In the genomic region with DNA sequence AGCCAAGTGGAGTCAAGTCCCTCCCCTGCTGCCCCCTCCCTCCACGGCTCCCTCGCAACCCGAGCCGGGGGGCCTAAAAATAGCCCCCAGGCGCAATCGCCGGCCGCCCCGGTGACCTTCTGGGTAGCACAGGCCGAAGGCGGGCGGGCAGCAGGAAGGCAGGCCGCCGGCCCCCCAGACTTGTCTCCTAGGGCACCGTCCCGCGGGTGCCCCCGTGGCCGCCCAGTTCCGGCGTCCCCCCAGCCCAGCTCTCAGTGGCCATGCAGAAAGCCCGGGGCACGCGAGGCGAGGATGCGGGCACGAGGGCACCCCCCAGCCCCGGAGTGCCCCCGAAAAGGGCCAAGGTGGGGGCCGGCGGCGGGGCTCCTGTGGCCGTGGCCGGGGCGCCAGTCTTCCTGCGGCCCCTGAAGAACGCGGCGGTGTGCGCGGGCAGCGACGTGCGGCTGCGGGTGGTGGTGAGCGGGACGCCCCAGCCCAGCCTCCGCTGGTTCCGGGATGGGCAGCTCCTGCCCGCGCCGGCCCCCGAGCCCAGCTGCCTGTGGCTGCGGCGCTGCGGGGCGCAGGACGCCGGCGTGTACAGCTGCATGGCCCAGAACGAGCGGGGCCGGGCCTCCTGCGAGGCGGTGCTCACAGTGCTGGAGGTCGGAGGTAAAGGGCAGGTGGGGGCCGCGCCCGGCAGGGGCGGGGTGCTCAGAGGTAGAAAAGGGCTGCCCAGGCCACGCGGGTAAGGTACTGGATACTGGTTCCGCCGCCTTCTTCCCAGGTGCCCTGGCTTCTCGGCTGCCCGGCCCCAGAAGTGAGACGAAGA, we compare ENCODE assay signal across 10 cellular contexts. TPM values are rescaled to one million over a fixed set of nuclear protein-coding genes. Genes with fewer than 3 reads are reported as not detected.
A peak's percentile ranks its signal among the peaks of the same experiment; 100 is the strongest.
DNase-seq lines count a peak whose midpoint lies in the region; ATAC-seq and TF ChIP-seq lines count a peak whose summit lies in the region.
"Had no signal": no experiment of that assay in that cellular context is flagged by ENCODE, and none has a peak within 500 bp of the region (broad histone marks: within the 10 kb centered on the region; RNA-seq: fewer than 3 reads in every experiment).

A gene (plus strand): TSS at position 126 of the 808 bp plus-strand sequence. CDS start 135 bp downstream, at position 261.

- no peak within 1 kb of the TSS for H2BK15ac ChIP-seq in IMR-90 (ENCODE audit: low read depth, low read length)

- H3K27ac ChIP-seq in IMR-90 (ENCODE audit: insufficient read depth, low read length) (no peak within 1 kb of the TSS), colonic mucosa (peak within 1 kb of the TSS; percentile 25), skeletal muscle tissue (ENCODE audit: low read depth, low read length) (peak within 1 kb of the TSS; percentile 96)

- peak within 1 kb of the TSS; percentile 74 for H2AFZ ChIP-seq in IMR-90 (replicated peaks; ENCODE audit: low read length, poor library complexity)

- no peak within 1 kb of the TSS for H3K56ac ChIP-seq in IMR-90 (ENCODE audit: extremely low read depth, insufficient read depth, low read length)

- H3K9ac ChIP-seq in IMR-90 (ENCODE audit: low read depth, low read length) (no peak within 1 kb of the TSS), colonic mucosa (ENCODE audit: low read depth in 2 of 2, low read length in 2 of 2) (peak within 1 kb of the TSS in 1 of 2 donors; percentile 35), skeletal muscle tissue (ENCODE audit: low read depth in 1 of 3, low read length in 3 of 3) (peak within 1 kb of the TSS; percentile 92 to 94 (median 94))

- no peak within 1 kb of the TSS; the same call in 1 of the 2 replicates for H2AK5ac ChIP-seq in IMR-90 (ENCODE audit: low read depth, low read length)

- TF ChIP-seq CTCF in IMR-90 (conservative IDR thresholded peaks at IDR 0.05; ENCODE audit: low read depth, low read length) (no peak), colonic mucosa (IDR thresholded peaks at IDR 0.05) (no peak), CD14-positive monocyte (IDR thresholded peaks at IDR 0.05) (no peak)

- H3K23ac ChIP-seq in IMR-90 (ENCODE audit: low read depth, low read length): no peak within 1 kb of the TSS; the same call in 1 of the 2 replicates

- no peak within 1 kb of the TSS; the same call in 1 of the 2 replicates for H4K91ac ChIP-seq in IMR-90 (ENCODE audit: insufficient read depth, low read depth, low read length)

- no peak for TF ChIP-seq POLR2A in IMR-90 (IDR thresholded peaks at IDR 0.05; ENCODE audit: low read depth, low read length)

- no peak within 1 kb of the TSS for H3K27ac Mint-ChIP-seq in CD14-positive monocyte

- H4K8ac ChIP-seq in IMR-90 (ENCODE audit: low read depth in 2 of 2, low read length in 2 of 2): peak within 1 kb of the TSS in 1 of 2 experiments; percentile 19; a peak in 1 of 4 replicates

- H3K27me3 Mint-ChIP-seq in CD14-positive monocyte (ENCODE audit: low read depth in 3 of 3): peaks cover 6 to 41% (median 35%) of the 10 kb centered on the region in 3 donors

- H3K79me1 ChIP-seq in IMR-90 (ENCODE audit: low read depth in 1 of 2, low read length in 2 of 2): no peaks in the 10 kb centered on the region

- dilution Hi-C loops in IMR-90 (cut with HindIII; ENCODE audit: low sequenced_read_pairs, unreplicated experiment): no loop called here

- BruUV-seq in IMR-90 (replicated peaks; lab: Mats Ljungman, UMichigan): no TSS peak

- H3K4me3 ChIP-seq in IMR-90 (ENCODE audit: insufficient read depth, low read depth, low read length) (no peak within 1 kb of the TSS), colonic mucosa (no peak within 1 kb of the TSS), skeletal muscle tissue (ENCODE audit: low read length in 3 of 3) (peak within 1 kb of the TSS; percentile 81 to 86 (median 84))

- no peak within 1 kb of the TSS for H2BK120ac ChIP-seq in IMR-90 (ENCODE audit: low read depth, low read length)

- intact Hi-C loops in IMR-90 (cut with micrococcal nuclease) (loop anchor here (1.0 kb wide), 1 partner anchor 32 kb away; no protein-coding TSS in a partner anchor), colonic mucosa (cut with DNase I) (no loop called here), left colon (cut with DNase I, micrococcal nuclease) (no loop called here), CD14-positive monocyte (cut with micrococcal nuclease) (no loop called here)

- peaks cover 0 to 10% (median 0%) of the 10 kb centered on the region in 7 donors for H3K9me3 Mint-ChIP-seq in CD14-positive monocyte

- POLR2A ChIA-PET in IMR-90 (lab: Charles Lee; ENCODE audit: unreplicated experiment): no interaction called here

- H3K4me1 Mint-ChIP-seq in CD14-positive monocyte: no peaks in the 10 kb centered on the region

- 31% methylated on average over 36 of the region's 77 CpGs; no CpG with 5 or more reads in 1 of the 2 experiments for WGBS in IMR-90 (ENCODE audit: extremely low coverage in 2 of 2, insufficient read length in 1 of 2), 2 experiments

- H3K27me3 ChIP-seq in IMR-90 (ENCODE audit: control insufficient read depth, insufficient read depth, low read length) (no peaks in the 10 kb centered on the region; the same call in 1 of the 2 replicates), colonic mucosa (peaks cover 15% of the 10 kb centered on the region), skeletal muscle tissue (ENCODE audit: control insufficient read depth in 3 of 3, insufficient read depth in 3 of 3, low read length in 3 of 3) (peaks cover 0 to 10% (median 8%) of the 10 kb centered on the region in 3 donors)

- H3K9me1 ChIP-seq in IMR-90 (ENCODE audit: insufficient read depth, low read length): peaks cover 3% of the 10 kb centered on the region; the same call in 1 of the 2 replicates

- H3K36me3 Mint-ChIP-seq in CD14-positive monocyte: no peaks in the 10 kb centered on the region

- H3K4me3 Mint-ChIP-seq in CD14-positive monocyte: peak within 1 kb of the TSS in 1 of 2 donors; percentile 66

- CTCF ChIA-PET in IMR-90 (lab: Yijun Ruan, JAX): no interaction called here

- DNase-seq in IMR-90 (no peak), colonic mucosa (no peak), left colon (peak in 1 of 2 donors; percentile 24), CD14-positive monocyte (ENCODE audit: low spot score) (no peak)
- DNase-seq in activated CD8-positive, alpha-beta memory T cell treated with anti-CD3 and anti-CD28 coated beads, Interleukin-2, amount 50 U/mL, for 48 hours: no peak
- DNase-seq: activated effector memory CD4-positive, alpha-beta T cell treated with Interleukin-2 at 50 U/mL for 16 hours had no signal

- H3K14ac ChIP-seq in IMR-90 (replicated peaks; ENCODE audit: low read depth, low read length): no peak within 1 kb of the TSS; the same call in 1 of the 2 replicates

- H3K36me3 ChIP-seq in IMR-90 (ENCODE audit: control insufficient read depth, insufficient read depth, low read length) (no peaks in the 10 kb centered on the region), colonic mucosa (no peaks in the 10 kb centered on the region), skeletal muscle tissue (ENCODE audit: control insufficient read depth in 3 of 3, insufficient read depth in 3 of 3, low read length in 3 of 3) (peaks cover 0 to 5% (median 5%) of the 10 kb centered on the region in 3 donors)

- ATAC-seq in IMR-90 (ENCODE audit: low read depth): no peak
- peak; percentile 27 for ATAC-seq in left colon
- no peak for ATAC-seq in HG02973 (IDR thresholded peaks at IDR 0.05; ENCODE audit: unreplicated experiment)
- no peak for ATAC-seq in GM21786 (IDR thresholded peaks at IDR 0.05; ENCODE audit: unreplicated experiment)

- peak within 1 kb of the TSS; percentile 70 for H2AK9ac ChIP-seq in IMR-90 (replicated peaks; ENCODE audit: low read depth, low read length, poor library complexity)

- H3K18ac ChIP-seq in IMR-90 (ENCODE audit: low read depth, low read length): no peak within 1 kb of the TSS; the same call in 1 of the 2 replicates

- in situ Hi-C loops in IMR-90 (cut with MboI; ENCODE audit: low sequenced_read_pairs): no loop called here

- H3K4me1 ChIP-seq in IMR-90 (ENCODE audit: control insufficient read depth, insufficient read depth, low read length) (peaks cover 8% of the 10 kb centered on the region), colonic mucosa (no peaks in the 10 kb centered on the region), skeletal muscle tissue (ENCODE audit: control insufficient read depth in 3 of 3, insufficient read depth in 3 of 3, low read length in 3 of 3) (peaks cover 62 to 79% (median 63%) of the 10 kb centered on the region in 3 donors)

- peak within 1 kb of the TSS; percentile 1; the same call in 1 of the 2 replicates for H2BK20ac ChIP-seq in IMR-90 (ENCODE audit: low read depth, low read length)

- peak within 1 kb of the TSS; percentile 41; the same call in 1 of the 2 replicates for H4K5ac ChIP-seq in IMR-90 (ENCODE audit: low read depth, low read length)

- no peak within 1 kb of the TSS for H3K4me2 ChIP-seq in IMR-90 (ENCODE audit: low read depth, low read length)

- H3K9me3 ChIP-seq in IMR-90 (ENCODE audit: control insufficient read depth, insufficient read depth, low read length): no peaks in the 10 kb centered on the region
- H3K9me3 ChIP-seq in colonic mucosa: no peaks in the 10 kb centered on the region
- no peaks in the 10 kb centered on the region for H3K9me3 ChIP-seq in skeletal muscle tissue (ENCODE audit: control insufficient read depth in 3 of 3, low read length in 3 of 3)

- H2BK5ac ChIP-seq in IMR-90 (ENCODE audit: low read depth, low read length, poor library complexity, severe bottlenecking): no peak within 1 kb of the TSS

- H3K4ac ChIP-seq in IMR-90 (ENCODE audit: low read depth, low read length): peak within 1 kb of the TSS; percentile 0; the same call in 1 of the 2 replicates

- no peaks in the 10 kb centered on the region for H4K20me1 ChIP-seq in IMR-90 (ENCODE audit: insufficient read depth, low read length)

- no peak for TF ChIP-seq RAD21 in IMR-90 (IDR thresholded peaks at IDR 0.05; ENCODE audit: low read length)

TF ChIP-seq in IMR-90, 13 proteins besides CTCF, POLR2A, EP300 and RAD21 (continues in another document):
- no peak for TF ChIP-seq SMC3 (IDR thresholded peaks at IDR 0.05; ENCODE audit: low read depth, low read length)
- TF ChIP-seq RFX5 (IDR thresholded peaks at IDR 0.05; ENCODE audit: low read depth, low read length): no peak
- TF ChIP-seq MAZ (IDR thresholded peaks at IDR 0.05; ENCODE audit: borderline replicate concordance, low read depth, low read length): no peak
- TF ChIP-seq MXI1 (IDR thresholded peaks at IDR 0.05; ENCODE audit: borderline replicate concordance, low read depth, low read length): no peak
- no peak for TF ChIP-seq CHD1 (IDR thresholded peaks at IDR 0.05; ENCODE audit: low read depth, low read length)
- no peak for TF ChIP-seq MAFK (IDR thresholded peaks at IDR 0.05; ENCODE audit: low read depth, low read length)
- TF ChIP-seq CEBPB (IDR thresholded peaks at IDR 0.05; ENCODE audit: low read depth, low read length): no peak
- no peak for TF ChIP-seq RCOR1 (IDR thresholded peaks at IDR 0.05; ENCODE audit: insufficient replicate concordance, low read length)

RNA-seq across cellular contexts. Expression of the gene that starts here (rescaled TPM):
- total RNA-seq in IMR-90 (2012; rRNA removed) (6.8 and 7.8 TPM in 2 replicates), colonic mucosa (10 to 100 TPM in 1 of 2 donors, 1 to 10 TPM in 1; 6.2 to 19.3 TPM), left colon (10 to 100 TPM in 1 of 2 donors, 1 to 10 TPM in 1; 2.9 to 29.4 TPM), skeletal muscle tissue (95.5 TPM)
- polyA plus RNA-seq in IMR-90 (2012; rRNA removed) (81.6 and 109 TPM in 2 replicates), CD14-positive monocyte (not detected)
- polyA plus RNA-seq in IMR-90 (2012; cell fraction: cytosol; rRNA removed): 37.7 and 53.1 TPM in 2 replicates
- 492 and 808 TPM in 2 replicates for polyA plus RNA-seq in IMR-90 (2012; cell fraction: nucleus; rRNA removed; ENCODE audit: low replicate concordance)
- polyA plus RNA-seq: IgD-negative memory B cell had no signal

Comparison
In these comparisons a context has a peak if more than half of its experiments do, and no peak if none do; other contexts are left out.
1. RNA of the gene that starts here (polyA plus RNA-seq): 37.7 to 808 TPM in IMR-90; not detected in CD14-positive monocyte; every median in the first group is over 10 times any median in the second.
2. H3K4me3 ChIP-seq: peak in skeletal muscle tissue (3 of 3); none in IMR-90 (single experiment) and colonic mucosa (single experiment).